In genomic region chr15:99014803-99015676, GRCh38 we compare ENCODE assay signal across 8 cellular contexts. TPM values are rescaled to one million over a fixed set of nuclear protein-coding genes. Genes with fewer than 3 reads are reported as not detected.
DNase-seq lines count a peak whose midpoint lies in the region; ATAC-seq and TF ChIP-seq lines count a peak whose summit lies in the region.

No MANE protein-coding gene starts in this region.

- peaks cover 8 to 26% of the 10 kb centered on the region in 2 experiments for H3K4me1 ChIP-seq in HCT116 (ENCODE audit: control insufficient read depth in 1 of 2, insufficient read depth in 2 of 2, low read length in 2 of 2)
- H3K4me1 ChIP-seq in Loucy (ENCODE audit: insufficient read depth, low read length, poor library complexity, severe bottlenecking), result peaks cover 8% of the 10 kb centered on the region
- peaks cover 0 to 21% (median 9%) of the 10 kb centered on the region in 4 donors for H3K4me1 ChIP-seq in upper lobe of left lung

- H3K27me3 ChIP-seq in HCT116 (ENCODE audit: insufficient read depth, low read length) (no peaks in the 10 kb centered on the region), Loucy (ENCODE audit: insufficient read depth, low read length, poor library complexity, severe bottlenecking) (no peaks in the 10 kb centered on the region), upper lobe of left lung (no peaks in the 10 kb centered on the region)

- H3K27ac Mint-ChIP-seq in activated CD4-positive, alpha-beta T cell treated with anti-CD3 and anti-CD28 coated beads, Interleukin-2, amount 10 ng/mL, durations not matched to agents 7 days and 5 days, result peak overlapping the region; percentile 13
- H3K27ac Mint-ChIP-seq in naive B cell, result no peak overlapping the region

- H3K9ac ChIP-seq in HCT116 (ENCODE audit: low read length) (peak overlapping the region; percentile 79), Loucy (ENCODE audit: low read depth, low read length, poor library complexity, severe bottlenecking) (peak overlapping the region; percentile 84)

- H3K4me1 Mint-ChIP-seq in activated CD4-positive, alpha-beta T cell treated with anti-CD3 and anti-CD28 coated beads, Interleukin-2, amount 10 ng/mL, durations not matched to agents 7 days and 5 days, result peaks cover 8% of the 10 kb centered on the region
- H3K4me1 Mint-ChIP-seq in naive B cell, result peaks cover 4 to 8% (median 4%) of the 10 kb centered on the region in 3 donors

- no peaks in the 10 kb centered on the region for H3K36me3 ChIP-seq in HCT116 (ENCODE audit: control insufficient read depth in 1 of 2, insufficient read depth in 2 of 2, low read length in 2 of 2)
- H3K36me3 ChIP-seq in Loucy (ENCODE audit: insufficient read depth, low read length), result no peaks in the 10 kb centered on the region
- H3K36me3 ChIP-seq in upper lobe of left lung, result no peaks in the 10 kb centered on the region

- H3K79me2 ChIP-seq in HCT116 (ENCODE audit: insufficient read depth, low read length), result no peaks in the 10 kb centered on the region
- H3K79me2 ChIP-seq in Loucy (ENCODE audit: insufficient read depth, low read length), result no peaks in the 10 kb centered on the region

- TF ChIP-seq CTCF in HCT116 (IDR thresholded peaks at IDR 0.05 in 2 of 3, conservative IDR thresholded peaks at IDR 0.05 in 1 of 3; ENCODE audit: borderline replicate concordance in 1 of 3, insufficient read depth in 1 of 3, low read depth in 2 of 3, low read length in 2 of 3) (no peak), Loucy (conservative IDR thresholded peaks at IDR 0.05; ENCODE audit: low read length) (no peak), epithelial cell of proximal tubule (conservative IDR thresholded peaks at IDR 0.05; ENCODE audit: low read depth, low read length) (no peak), upper lobe of left lung (IDR thresholded peaks at IDR 0.05) (no peak)

- RAD21 ChIA-PET in HCT116 (lab: Charles Lee; ENCODE audit: low non-redundant PET in 1 of 2, low total read pairs in 2 of 2, uncharacterized antibody in 2 of 2, unreplicated experiment in 2 of 2), result no interaction called here

- WGBS in upper lobe of left lung, 2 donors, result 3 to 4% methylated on average over 21 to 49 of the region's 92 CpGs

- H3K9me3 Mint-ChIP-seq in activated CD4-positive, alpha-beta T cell treated with anti-CD3 and anti-CD28 coated beads, Interleukin-2, amount 10 ng/mL, durations not matched to agents 7 days and 5 days, result no peaks in the 10 kb centered on the region
- H3K9me3 Mint-ChIP-seq in naive B cell, result no peaks in the 10 kb centered on the region

- TF ChIP-seq RAD21 in HCT116 (IDR thresholded peaks at IDR 0.05; ENCODE audit: low read depth), result no peak

- no peak for TF ChIP-seq EP300 in upper lobe of left lung (IDR thresholded peaks at IDR 0.05)

- TSS peak; percentile 57 for BruUV-seq in HCT116 (replicated peaks; lab: Mats Ljungman, UMichigan)

- H3K36me3 Mint-ChIP-seq in activated CD4-positive, alpha-beta T cell treated with anti-CD3 and anti-CD28 coated beads, Interleukin-2, amount 10 ng/mL, durations not matched to agents 7 days and 5 days (ENCODE audit: low read depth), result no peaks in the 10 kb centered on the region
- no peaks in the 10 kb centered on the region for H3K36me3 Mint-ChIP-seq in naive B cell

- H3K9me2 ChIP-seq in HCT116 (ENCODE audit: insufficient read depth) (no peaks in the 10 kb centered on the region), Loucy (replicated peaks; ENCODE audit: low read depth, low read length) (no peaks in the 10 kb centered on the region)

- ATAC-seq in HCT116, result peak; percentile 95
- ATAC-seq in naive B cell (ENCODE audit: low read depth in 2 of 2), result peak; percentile 25 to 58
- ATAC-seq in upper lobe of left lung (ENCODE audit: low FRiP score in 2 of 2), result peak; percentile 84 to 94

- peak overlapping the region; percentile 64 to 71 for H3K4me3 ChIP-seq in HCT116 (replicated peaks in 1 of 2; ENCODE audit: low read depth in 1 of 2, low read length in 2 of 2)
- H3K4me3 ChIP-seq in Loucy (ENCODE audit: low read length, poor library complexity, severe bottlenecking), result peak overlapping the region; percentile 86
- H3K4me3 ChIP-seq in epithelial cell of proximal tubule (ENCODE audit: low read depth, low read length), result peak overlapping the region; percentile 73
- H3K4me3 ChIP-seq in upper lobe of left lung, result peak overlapping the region; percentile 28 to 69 (median 57)

- peak; percentile 24 for DNase-seq in SKM-1 treated with dmso at 0.1 percent for 144 hours (lab: John Stamatoyannopoulos, UW; ENCODE audit: unreplicated experiment)
- no peak for DNase-seq in SKM-1 (lab: John Stamatoyannopoulos, UW; ENCODE audit: unreplicated experiment)
- DNase-seq in HCT116 (ENCODE audit: low read depth, low spot score), result peak; percentile 36
- DNase-seq in activated CD4-positive, alpha-beta T cell treated with anti-CD3 and anti-CD28 coated beads, Interleukin-2, amount 10 ng/mL, durations not matched to agents 7 days and 5 days, result peak; percentile 54
- DNase-seq in epithelial cell of proximal tubule (ENCODE audit: low read depth), result no peak
- DNase-seq in naive B cell, result no peak
- DNase-seq in upper lobe of left lung, result peak; percentile 81 to 92

- H4K20me1 ChIP-seq in HCT116 (ENCODE audit: insufficient read depth), result no peaks in the 10 kb centered on the region
- H4K20me1 ChIP-seq in Loucy (ENCODE audit: insufficient read depth, low read length, poor library complexity, severe bottlenecking), result no peaks in the 10 kb centered on the region

- CTCF ChIA-PET in HCT116 (lab: Charles Lee), result no interaction called here
- CTCF ChIA-PET in activated CD4-positive, alpha-beta T cell treated with anti-CD3 and anti-CD28 coated beads, Interleukin-2, amount 10 ng/mL, durations not matched to agents 7 days and 5 days (lab: Charles Lee), result interaction anchor here (0.6 kb wide), 1 partner anchor 35 kb away, joined by 5 read pairs; no protein-coding TSS in a partner anchor

- no peaks in the 10 kb centered on the region for H3F3A ChIP-seq in Loucy (ENCODE audit: low read depth)

- intact Hi-C loops in HCT116 (cut with micrococcal nuclease), result no loop called here

- H3K4me2 ChIP-seq in HCT116 (ENCODE audit: low read length) (peak overlapping the region; percentile 92), Loucy (ENCODE audit: low read depth, low read length, poor library complexity, severe bottlenecking) (peak overlapping the region; percentile 93)

- peaks cover 6% of the 10 kb centered on the region for H3K27me3 Mint-ChIP-seq in activated CD4-positive, alpha-beta T cell treated with anti-CD3 and anti-CD28 coated beads, Interleukin-2, amount 10 ng/mL, durations not matched to agents 7 days and 5 days
- H3K27me3 Mint-ChIP-seq in naive B cell, result peaks cover 38 to 41% (median 41%) of the 10 kb centered on the region in 3 donors

- peak overlapping the region; percentile 76 for H2AFZ ChIP-seq in HCT116 (ENCODE audit: low read depth, low read length, poor library complexity, severe bottlenecking)
- peak overlapping the region; percentile 99 for H2AFZ ChIP-seq in Loucy (ENCODE audit: low read length)

- POLR2A ChIA-PET in HCT116 (lab: Charles Lee), result no interaction called here
- POLR2A ChIA-PET in activated CD4-positive, alpha-beta T cell treated with anti-CD3 and anti-CD28 coated beads, Interleukin-2, amount 10 ng/mL, durations not matched to agents 7 days and 5 days (lab: Charles Lee), result interaction anchor here (0.6 kb wide), 1 partner anchor 926 kb away, joined by 3 read pairs; no protein-coding TSS in a partner anchor

- H3K4me3 Mint-ChIP-seq in activated CD4-positive, alpha-beta T cell treated with anti-CD3 and anti-CD28 coated beads, Interleukin-2, amount 10 ng/mL, durations not matched to agents 7 days and 5 days, result peak overlapping the region; percentile 69
- H3K4me3 Mint-ChIP-seq in naive B cell, result peak overlapping the region in 6 of 8 donors; percentile 33 to 77 (median 59)

- peak overlapping the region; percentile 93 for H3K27ac ChIP-seq in HCT116 (ENCODE audit: low read depth, low read length)
- H3K27ac ChIP-seq in upper lobe of left lung, result peak overlapping the region; percentile 62 to 83 (median 78)

- no peaks in the 10 kb centered on the region for H3K9me3 ChIP-seq in HCT116 (ENCODE audit: control insufficient read depth in 1 of 2, insufficient read depth in 1 of 2, low read depth in 1 of 2, low read length in 2 of 2)
- H3K9me3 ChIP-seq in Loucy (ENCODE audit: insufficient read depth, low read depth, low read length), result no peaks in the 10 kb centered on the region
- no peaks in the 10 kb centered on the region for H3K9me3 ChIP-seq in upper lobe of left lung

- no peak for TF ChIP-seq POLR2A in HCT116 (IDR thresholded peaks at IDR 0.05; ENCODE audit: borderline replicate concordance, extremely low read depth, insufficient read depth, insufficient read length)
- TF ChIP-seq POLR2A in upper lobe of left lung (IDR thresholded peaks at IDR 0.05), result peak in 2 of 4 donors; percentile 50 to 58

TF ChIP-seq in HCT116, 20 proteins besides CTCF, POLR2A, EP300 and RAD21 (continues in another document):
- no peak for TF ChIP-seq ELF1 (IDR thresholded peaks at IDR 0.05; ENCODE audit: borderline replicate concordance, low read depth)
- TF ChIP-seq POLR2AphosphoS5 (IDR thresholded peaks at IDR 0.05; ENCODE audit: low read depth, low read length), result peak; percentile 68
- TF ChIP-seq EGR1 (IDR thresholded peaks at IDR 0.05; ENCODE audit: low read depth), result peak; percentile 48

RNA-seq across cellular contexts. Expression of gene PGPEP1L, which starts 7.4 kb away (rescaled TPM):
- total RNA-seq in HCT116 (2021; ENCODE audit: unreplicated experiment), result not detected
- 0.12 TPM in 1 of 2 replicates, not detected in the other for polyA plus RNA-seq in HCT116 (2012)
- not detected for total RNA-seq in activated CD4-positive, alpha-beta T cell treated with anti-CD3 and anti-CD28 coated beads, Interleukin-2, amount 10 ng/mL, durations not matched to agents 7 days and 5 days
- total RNA-seq in epithelial cell of proximal tubule, result 1.4 TPM in 1 of 2 replicates, not detected in the other
- not detected for polyA plus RNA-seq in naive B cell (ENCODE audit: low read depth in 6 of 6)
- not detected for total RNA-seq in upper lobe of left lung

Comparison
In these comparisons a context has a peak if more than half of its experiments do, and no peak if none do; other contexts are left out.
1. DNase-seq: peak in SKM-1 treated with dmso at 0.1 percent for 144 hours (single experiment), HCT116 (single experiment), activated CD4-positive, alpha-beta T cell treated with anti-CD3 and anti-CD28 coated beads, Interleukin-2, amount 10 ng/mL, durations not matched to agents 7 days and 5 days (single experiment) and upper lobe of left lung (2 of 2); none in SKM-1 (single experiment), epithelial cell of proximal tubule (single experiment) and naive B cell (single experiment).
2. ATAC-seq: peak in every context shown above with its lines; median percentile 95 in HCT116; 89 in upper lobe of left lung; 42 in naive B cell.
3. Peak in every context shown above with its lines, with median percentiles within 50 percentile points of each other: H3K4me3 ChIP-seq.